Comparison of ENCODE assay signal across 19 cellular contexts in the genomic region with DNA sequence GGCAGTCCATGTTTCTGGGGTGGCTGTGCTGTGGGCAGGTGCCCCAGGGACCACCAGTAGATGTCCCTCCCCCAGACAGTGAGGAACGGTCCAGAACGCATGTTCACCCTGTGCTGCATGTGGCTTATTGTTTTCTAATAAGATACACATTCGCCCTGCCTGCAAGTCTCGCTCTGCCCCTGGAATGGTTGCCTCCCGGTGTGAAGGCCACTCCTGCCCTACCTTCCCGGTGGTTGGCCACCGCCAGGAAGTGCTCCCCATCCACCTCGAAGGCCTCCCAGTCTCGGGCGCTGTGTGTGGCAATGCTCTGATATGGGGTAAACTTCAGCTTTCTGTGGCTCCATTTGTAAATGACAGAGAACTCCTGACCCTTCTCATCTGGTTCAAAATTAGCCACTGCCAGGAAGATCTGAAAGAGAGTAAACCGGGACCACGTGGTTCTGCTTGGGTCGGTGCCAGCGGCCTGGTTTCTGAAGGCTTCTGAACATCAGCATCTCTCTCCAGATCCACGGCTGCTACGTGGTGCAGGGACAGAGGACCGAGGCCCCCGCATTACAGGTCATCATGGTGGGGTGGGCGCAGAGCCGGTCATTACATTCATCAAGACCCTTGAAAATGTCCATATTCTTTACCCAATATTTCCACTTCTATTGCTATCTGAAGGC. TPM values are rescaled to one million over a fixed set of nuclear protein-coding genes. Genes with fewer than 3 reads are reported as not detected.
DNase-seq lines count a peak whose midpoint lies in the region; ATAC-seq, FAIRE-seq and TF ChIP-seq lines count a peak whose summit lies in the region.
"Had no signal": no experiment of that assay in that cellular context is flagged by ENCODE, and none has a peak within 500 bp of the region (broad histone marks: within the 10 kb centered on the region; RNA-seq: fewer than 3 reads in every experiment).

No MANE protein-coding gene starts in this region.

- TF ChIP-seq EP300 in HepG2 (IDR thresholded peaks at IDR 0.05; ENCODE audit: low read depth in 2 of 2, low read length in 2 of 2) (no peak), HepG2 (CRISPR knock-in tag; IDR thresholded peaks at IDR 0.05; ENCODE audit: borderline replicate concordance) (no peak), suprapubic skin (IDR thresholded peaks at IDR 0.05) (no peak)

- no peaks in the 10 kb centered on the region for H3K27me3 ChIP-seq in WERI-Rb-1 (ENCODE audit: insufficient read depth, low read depth, severe bottlenecking)
- peaks cover 0 to 6% of the 10 kb centered on the region in 2 experiments; a peak in 1 of 5 replicates for H3K27me3 ChIP-seq in HepG2 (ENCODE audit: control insufficient read depth in 1 of 2, insufficient read depth in 2 of 2, low read length in 2 of 2)
- H3K27me3 ChIP-seq in suprapubic skin = peaks cover 12% of the 10 kb centered on the region
- H3K27me3 ChIP-seq: BLaER1 treated with 17β-estradiol and CSF1 and Interleukin-3, amounts not matched to agents 10 nM and 100 nM had no signal

- H3K4me2 ChIP-seq in HepG2 (ENCODE audit: low read depth, low read length) = peak overlapping the region; percentile 9; the same call in 1 of the 2 replicates
- H3K4me2 ChIP-seq: BLaER1 treated with 17β-estradiol and CSF1 and Interleukin-3, amounts not matched to agents 10 nM and 100 nM had no signal

- no peak overlapping the region for H3K4me3 Mint-ChIP-seq in activated CD4-positive, alpha-beta memory T cell treated with anti-CD3 and anti-CD28 coated beads for 36 hours
- no peak overlapping the region for H3K4me3 Mint-ChIP-seq in activated CD4-positive, alpha-beta memory T cell treated with anti-CD3 and anti-CD28 coated beads, Interleukin-2, amount 10 ng/mL, durations not matched to agents 7 days and 5 days
- H3K4me3 Mint-ChIP-seq: HFFc6 had no signal

- H3K4me3 ChIP-seq in WERI-Rb-1 (ENCODE audit: low read depth, low read length) (no peak overlapping the region), HepG2 (replicated peaks in 1 of 3; ENCODE audit: insufficient read depth in 1 of 3, low read depth in 2 of 3, low read length in 3 of 3) (no peak overlapping the region), suprapubic skin (no peak overlapping the region)
- H3K4me3 ChIP-seq: BLaER1 treated with 17β-estradiol and CSF1 and Interleukin-3, amounts not matched to agents 10 nM and 100 nM had no signal

- TF ChIP-seq POLR2A in HepG2 (IDR thresholded peaks at IDR 0.05; ENCODE audit: insufficient read depth in 1 of 2, low read depth in 2 of 2, low read length in 2 of 2) (no peak), suprapubic skin (IDR thresholded peaks at IDR 0.05) (no peak)

- no peaks in the 10 kb centered on the region for H3K36me3 Mint-ChIP-seq in activated CD4-positive, alpha-beta memory T cell treated with anti-CD3 and anti-CD28 coated beads for 36 hours
- no peaks in the 10 kb centered on the region for H3K36me3 Mint-ChIP-seq in activated CD4-positive, alpha-beta memory T cell treated with anti-CD3 and anti-CD28 coated beads, Interleukin-2, amount 10 ng/mL, durations not matched to agents 7 days and 5 days (ENCODE audit: low read depth)

- TF ChIP-seq RAD21 in HepG2 (CRISPR knock-in tag; IDR thresholded peaks at IDR 0.05) = no peak

- H3K4me1 ChIP-seq in HepG2 (ENCODE audit: insufficient read depth, low read length) (peaks cover 21% of the 10 kb centered on the region), suprapubic skin (no peaks in the 10 kb centered on the region)
- H3K4me1 ChIP-seq: BLaER1 treated with 17β-estradiol and CSF1 and Interleukin-3, amounts not matched to agents 10 nM and 100 nM had no signal

- ATAC-seq in HepG2 = no peak
- no peak for ATAC-seq in HG02571 (IDR thresholded peaks at IDR 0.05; ENCODE audit: unreplicated experiment)
- ATAC-seq in GM18498 (IDR thresholded peaks at IDR 0.05; ENCODE audit: unreplicated experiment) = no peak
- no peak for ATAC-seq in HG03520 (IDR thresholded peaks at IDR 0.05; ENCODE audit: unreplicated experiment)

- POLR2A ChIA-PET in activated CD4-positive, alpha-beta memory T cell treated with anti-CD3 and anti-CD28 coated beads for 36 hours (lab: Charles Lee) = no interaction called here
- POLR2A ChIA-PET in activated CD4-positive, alpha-beta memory T cell treated with anti-CD3 and anti-CD28 coated beads, Interleukin-2, amount 10 ng/mL, durations not matched to agents 7 days and 5 days (lab: Charles Lee) = no interaction called here
- POLR2A ChIA-PET in HepG2 (lab: Yijun Ruan, JAX) = no interaction called here

- no peak overlapping the region for H3K27ac ChIP-seq in WERI-Rb-1
- H3K27ac ChIP-seq in HepG2 (ENCODE audit: extremely low read length, insufficient read depth, low read length) = no peak overlapping the region
- H3K27ac ChIP-seq in suprapubic skin = no peak overlapping the region
- H3K27ac ChIP-seq: BLaER1 treated with 17β-estradiol and CSF1 and Interleukin-3, amounts not matched to agents 10 nM and 100 nM had no signal

- no peaks in the 10 kb centered on the region for H4K20me1 ChIP-seq in HepG2 (ENCODE audit: insufficient read depth, low read length)
- H4K20me1 ChIP-seq: BLaER1 treated with 17β-estradiol and CSF1 and Interleukin-3, amounts not matched to agents 10 nM and 100 nM had no signal

- DNase-seq in activated CD4-positive, alpha-beta memory T cell treated with anti-CD3 and anti-CD28 coated beads for 36 hours = peak; percentile 2
- no peak for DNase-seq in activated CD4-positive, alpha-beta memory T cell treated with anti-CD3 and anti-CD28 coated beads, Interleukin-2, amount 10 ng/mL, durations not matched to agents 7 days and 5 days
- peak; percentile 3 for DNase-seq in WERI-Rb-1
- DNase-seq in HepG2 (ENCODE audit: low spot score) = peak; percentile 23
- peak; percentile 52 to 72 for DNase-seq in suprapubic skin (ENCODE audit: low spot score in 2 of 2)
- DNase-seq: 8988T, DMS 273 treated with DMSO at 0.1 percent for 48 hours, GOT3, HFFc6, Karpas-422, MM.1S, NCI-H1105, NCI-H1694 treated with DMSO at 0.1 percent for 48 hours, NCI-H446 had no signal

- CTCF ChIA-PET in activated CD4-positive, alpha-beta memory T cell treated with anti-CD3 and anti-CD28 coated beads for 36 hours (lab: Charles Lee) = no interaction called here
- CTCF ChIA-PET in activated CD4-positive, alpha-beta memory T cell treated with anti-CD3 and anti-CD28 coated beads, Interleukin-2, amount 10 ng/mL, durations not matched to agents 7 days and 5 days (lab: Charles Lee) = no interaction called here
- CTCF ChIA-PET in HepG2 (lab: Yijun Ruan, JAX; ENCODE audit: low intra/inter-chr PET ratio, low total read pairs) = no interaction called here

- 60% methylated on average over 8 of the region's 20 CpGs for WGBS in HepG2 (ENCODE audit: low lambda C conversion rate)
- 87% methylated on average over 20 of the region's 20 CpGs for WGBS in suprapubic skin

- H3K27ac Mint-ChIP-seq in activated CD4-positive, alpha-beta memory T cell treated with anti-CD3 and anti-CD28 coated beads for 36 hours = no peak overlapping the region
- no peak overlapping the region for H3K27ac Mint-ChIP-seq in activated CD4-positive, alpha-beta memory T cell treated with anti-CD3 and anti-CD28 coated beads, Interleukin-2, amount 10 ng/mL, durations not matched to agents 7 days and 5 days
- H3K27ac Mint-ChIP-seq: HFFc6 had no signal

- H3K9ac ChIP-seq in HepG2 (ENCODE audit: insufficient read depth, low read depth, low read length) = no peak overlapping the region
- H3K9ac ChIP-seq: BLaER1 treated with 17β-estradiol and CSF1 and Interleukin-3, amounts not matched to agents 10 nM and 100 nM had no signal

- H3K36me3 ChIP-seq in WERI-Rb-1 = no peaks in the 10 kb centered on the region
- H3K36me3 ChIP-seq in HepG2 (replicated peaks in 1 of 2; ENCODE audit: control insufficient read depth in 1 of 2, insufficient read depth in 2 of 2, low read length in 2 of 2) = no peaks in the 10 kb centered on the region
- no peaks in the 10 kb centered on the region for H3K36me3 ChIP-seq in suprapubic skin
- H3K36me3 ChIP-seq: BLaER1 treated with 17β-estradiol and CSF1 and Interleukin-3, amounts not matched to agents 10 nM and 100 nM had no signal

- no peak overlapping the region for H2AFZ ChIP-seq in HepG2 (ENCODE audit: low read length)

- no peaks in the 10 kb centered on the region for H3K9me3 Mint-ChIP-seq in activated CD4-positive, alpha-beta memory T cell treated with anti-CD3 and anti-CD28 coated beads for 36 hours
- H3K9me3 Mint-ChIP-seq in activated CD4-positive, alpha-beta memory T cell treated with anti-CD3 and anti-CD28 coated beads, Interleukin-2, amount 10 ng/mL, durations not matched to agents 7 days and 5 days = no peaks in the 10 kb centered on the region

- in situ Hi-C loops in HepG2 (cut with HindIII; ENCODE audit: extremely low pct_ligation_motif_present, low pct_unique_long_range_greater_than_20kb) = no loop called here

- no peak for TF ChIP-seq CTCF in WERI-Rb-1 (IDR thresholded peaks at IDR 0.05; ENCODE audit: low read depth, low read length)
- TF ChIP-seq CTCF in HepG2 (CRISPR knock-in tag; IDR thresholded peaks at IDR 0.05) = no peak
- no peak for TF ChIP-seq CTCF in suprapubic skin (IDR thresholded peaks at IDR 0.05)

- H3K27me3 Mint-ChIP-seq in activated CD4-positive, alpha-beta memory T cell treated with anti-CD3 and anti-CD28 coated beads for 36 hours = no peaks in the 10 kb centered on the region
- H3K27me3 Mint-ChIP-seq in activated CD4-positive, alpha-beta memory T cell treated with anti-CD3 and anti-CD28 coated beads, Interleukin-2, amount 10 ng/mL, durations not matched to agents 7 days and 5 days = no peaks in the 10 kb centered on the region

- H3K79me2 ChIP-seq in HepG2 (ENCODE audit: insufficient read depth, low read length) = no peaks in the 10 kb centered on the region

- H3K4me1 Mint-ChIP-seq in activated CD4-positive, alpha-beta memory T cell treated with anti-CD3 and anti-CD28 coated beads for 36 hours (ENCODE audit: low read depth) = no peaks in the 10 kb centered on the region
- H3K4me1 Mint-ChIP-seq in activated CD4-positive, alpha-beta memory T cell treated with anti-CD3 and anti-CD28 coated beads, Interleukin-2, amount 10 ng/mL, durations not matched to agents 7 days and 5 days = no peaks in the 10 kb centered on the region

- no TSS peak for BruUV-seq in HepG2 (replicated peaks; lab: Mats Ljungman, UMichigan)

- no peak for FAIRE-seq in HepG2 (lab: Jason Lieb, UNC)

- intact Hi-C loops in activated CD4-positive, alpha-beta memory T cell treated with anti-CD3 and anti-CD28 coated beads for 36 hours (cut with micrococcal nuclease) = no loop called here
- intact Hi-C loops in HepG2 (cut with micrococcal nuclease; ENCODE audit: unreplicated experiment) = no loop called here

- peaks cover 19% of the 10 kb centered on the region for H3K9me3 ChIP-seq in WERI-Rb-1 (ENCODE audit: severe bottlenecking)
- no peaks in the 10 kb centered on the region for H3K9me3 ChIP-seq in HepG2 (ENCODE audit: low read length)
- no peaks in the 10 kb centered on the region for H3K9me3 ChIP-seq in suprapubic skin

RNA-seq across cellular contexts. Expression of gene KRTAP10-1, which starts 14.4 kb away (rescaled TPM):
- not detected for total RNA-seq in activated CD4-positive, alpha-beta memory T cell treated with anti-CD3 and anti-CD28 coated beads for 36 hours
- total RNA-seq in activated CD4-positive, alpha-beta memory T cell treated with anti-CD3 and anti-CD28 coated beads, Interleukin-2, amount 10 ng/mL, durations not matched to agents 7 days and 5 days = not detected
- total RNA-seq in HepG2 (2016; rRNA removed; fragmentation: Illumina TruSeq; extraction: Trizol) = not detected in 2 replicates
- not detected in 2 replicates for total RNA-seq in HepG2 (2016; cell fraction: cytosol; rRNA removed; fragmentation: Illumina TruSeq; extraction: Trizol; ENCODE audit: low read depth)
- total RNA-seq in HepG2 (2016; cell fraction: insoluble cytoplasmic fraction; rRNA removed; fragmentation: Illumina TruSeq; extraction: Trizol) = not detected in 2 replicates
- total RNA-seq in HepG2 (2016; cell fraction: membrane; rRNA removed; fragmentation: Illumina TruSeq; extraction: Trizol) = not detected in 2 replicates
- total RNA-seq in HepG2 (2016; cell fraction: nucleus; rRNA removed; fragmentation: Illumina TruSeq; extraction: Trizol) = not detected in 2 replicates
- not detected in 2 replicates for polyA plus RNA-seq in HepG2 (2011; rRNA removed)
- not detected in 2 replicates for polyA plus RNA-seq in HepG2 (2011; cell fraction: cytosol; rRNA removed)
- not detected in 2 replicates for polyA plus RNA-seq in HepG2 (2011; cell fraction: nucleus; rRNA removed)
- polyA plus RNA-seq in HepG2 (2012) = not detected in 2 replicates
- not detected in 2 replicates for polyA plus RNA-seq in HepG2 (2016; cell fraction: cytosol; fragmentation: Illumina TruSeq; extraction: Trizol; ENCODE audit: low read depth)
- not detected in 2 replicates for polyA plus RNA-seq in HepG2 (2016; cell fraction: insoluble cytoplasmic fraction; fragmentation: Illumina TruSeq; extraction: Trizol; ENCODE audit: low read depth)
- not detected in 2 replicates for polyA plus RNA-seq in HepG2 (2016; cell fraction: membrane; fragmentation: Illumina TruSeq; extraction: Trizol; ENCODE audit: low read depth)
- not detected in 2 replicates for polyA plus RNA-seq in HepG2 (2016; cell fraction: nucleus; fragmentation: Illumina TruSeq; extraction: Trizol; ENCODE audit: insufficient read depth, low read depth)
- polyA minus RNA-seq in HepG2 (2011; rRNA and poly(A)+ RNA removed; ENCODE audit: low replicate concordance) = 0.16 TPM in 1 of 2 replicates, not detected in the other
- polyA minus RNA-seq in HepG2 (2011; cell fraction: cytosol; rRNA and poly(A)+ RNA removed) = not detected in 2 replicates
- polyA minus RNA-seq in HepG2 (2011; cell fraction: nucleus; rRNA and poly(A)+ RNA removed) = not detected in 2 replicates
- total RNA-seq in suprapubic skin = 1 to 10 TPM in 2 of 4 donors, under 1 TPM in 1, not detected in 1; 0.83 to 8.5 (median 2.6) TPM
- total RNA-seq: Daoy, HFFc6 had no signal

RNA-seq across cellular contexts. Expression of gene KRTAP10-2, which starts 25.7 kb away (rescaled TPM):
- not detected for total RNA-seq in activated CD4-positive, alpha-beta memory T cell treated with anti-CD3 and anti-CD28 coated beads for 36 hours
- not detected for total RNA-seq in activated CD4-positive, alpha-beta memory T cell treated with anti-CD3 and anti-CD28 coated beads, Interleukin-2, amount 10 ng/mL, durations not matched to agents 7 days and 5 days
- total RNA-seq in HepG2 (2016; rRNA removed; fragmentation: Illumina TruSeq; extraction: Trizol) (not detected in 2 replicates), suprapubic skin (10 to 100 TPM in 2 of 4 donors, under 1 TPM in 1, not detected in 1; 0.76 to 11.1 (median 10.1) TPM)
- not detected in 2 replicates for total RNA-seq in HepG2 (2016; cell fraction: cytosol; rRNA removed; fragmentation: Illumina TruSeq; extraction: Trizol; ENCODE audit: low read depth)
- total RNA-seq in HepG2 (2016; cell fraction: insoluble cytoplasmic fraction; rRNA removed; fragmentation: Illumina TruSeq; extraction: Trizol) = not detected in 2 replicates
- not detected in 2 replicates for total RNA-seq in HepG2 (2016; cell fraction: membrane; rRNA removed; fragmentation: Illumina TruSeq; extraction: Trizol)
- total RNA-seq in HepG2 (2016; cell fraction: nucleus; rRNA removed; fragmentation: Illumina TruSeq; extraction: Trizol) = not detected in 2 replicates
- not detected in 2 replicates for polyA plus RNA-seq in HepG2 (2011; rRNA removed)
- not detected in 2 replicates for polyA plus RNA-seq in HepG2 (2011; cell fraction: cytosol; rRNA removed)
- 0.14 TPM in 1 of 2 replicates, not detected in the other for polyA plus RNA-seq in HepG2 (2011; cell fraction: nucleus; rRNA removed)
- polyA plus RNA-seq in HepG2 (2012) = not detected in 2 replicates
- polyA plus RNA-seq in HepG2 (2016; cell fraction: cytosol; fragmentation: Illumina TruSeq; extraction: Trizol; ENCODE audit: low read depth) = not detected in 2 replicates
- polyA plus RNA-seq in HepG2 (2016; cell fraction: insoluble cytoplasmic fraction; fragmentation: Illumina TruSeq; extraction: Trizol; ENCODE audit: low read depth) = not detected in 2 replicates
- not detected in 2 replicates for polyA plus RNA-seq in HepG2 (2016; cell fraction: membrane; fragmentation: Illumina TruSeq; extraction: Trizol; ENCODE audit: low read depth)
- polyA plus RNA-seq in HepG2 (2016; cell fraction: nucleus; fragmentation: Illumina TruSeq; extraction: Trizol; ENCODE audit: insufficient read depth, low read depth) = not detected in 2 replicates
- polyA minus RNA-seq in HepG2 (2011; rRNA and poly(A)+ RNA removed; ENCODE audit: low replicate concordance) = not detected in 2 replicates
- polyA minus RNA-seq in HepG2 (2011; cell fraction: cytosol; rRNA and poly(A)+ RNA removed) = not detected in 2 replicates
- not detected in 2 replicates for polyA minus RNA-seq in HepG2 (2011; cell fraction: nucleus; rRNA and poly(A)+ RNA removed)
- total RNA-seq: Daoy, HFFc6 had no signal

RNA-seq across cellular contexts. Expression of gene KRTAP10-3, which starts 33.0 kb away (rescaled TPM):
- total RNA-seq in activated CD4-positive, alpha-beta memory T cell treated with anti-CD3 and anti-CD28 coated beads for 36 hours = not detected
- total RNA-seq in activated CD4-positive, alpha-beta memory T cell treated with anti-CD3 and anti-CD28 coated beads, Interleukin-2, amount 10 ng/mL, durations not matched to agents 7 days and 5 days = not detected
- total RNA-seq in HepG2 (2016; rRNA removed; fragmentation: Illumina TruSeq; extraction: Trizol) = not detected in 2 replicates
- total RNA-seq in HepG2 (2016; cell fraction: cytosol; rRNA removed; fragmentation: Illumina TruSeq; extraction: Trizol; ENCODE audit: low read depth) = not detected in 2 replicates
- not detected in 2 replicates for total RNA-seq in HepG2 (2016; cell fraction: insoluble cytoplasmic fraction; rRNA removed; fragmentation: Illumina TruSeq; extraction: Trizol)
- total RNA-seq in HepG2 (2016; cell fraction: membrane; rRNA removed; fragmentation: Illumina TruSeq; extraction: Trizol) = not detected in 2 replicates
- total RNA-seq in HepG2 (2016; cell fraction: nucleus; rRNA removed; fragmentation: Illumina TruSeq; extraction: Trizol) = not detected in 2 replicates
- polyA plus RNA-seq in HepG2 (2011; rRNA removed) = not detected in 2 replicates
- polyA plus RNA-seq in HepG2 (2011; cell fraction: cytosol; rRNA removed) = not detected in 2 replicates
- polyA plus RNA-seq in HepG2 (2011; cell fraction: nucleus; rRNA removed) = not detected in 2 replicates
- not detected in 2 replicates for polyA plus RNA-seq in HepG2 (2012)
- not detected in 2 replicates for polyA plus RNA-seq in HepG2 (2016; cell fraction: cytosol; fragmentation: Illumina TruSeq; extraction: Trizol; ENCODE audit: low read depth)
- not detected in 2 replicates for polyA plus RNA-seq in HepG2 (2016; cell fraction: insoluble cytoplasmic fraction; fragmentation: Illumina TruSeq; extraction: Trizol; ENCODE audit: low read depth)
- not detected in 2 replicates for polyA plus RNA-seq in HepG2 (2016; cell fraction: membrane; fragmentation: Illumina TruSeq; extraction: Trizol; ENCODE audit: low read depth)
- polyA plus RNA-seq in HepG2 (2016; cell fraction: nucleus; fragmentation: Illumina TruSeq; extraction: Trizol; ENCODE audit: insufficient read depth, low read depth) = not detected in 2 replicates
- polyA minus RNA-seq in HepG2 (2011; rRNA and poly(A)+ RNA removed; ENCODE audit: low replicate concordance) = not detected in 2 replicates
- not detected in 2 replicates for polyA minus RNA-seq in HepG2 (2011; cell fraction: cytosol; rRNA and poly(A)+ RNA removed)
- polyA minus RNA-seq in HepG2 (2011; cell fraction: nucleus; rRNA and poly(A)+ RNA removed) = not detected in 2 replicates
- 1 to 10 TPM in 3 of 4 donors, not detected in 1; 1.1 to 5.8 (median 3.3) TPM for total RNA-seq in suprapubic skin
- total RNA-seq: Daoy, HFFc6 had no signal

RNA-seq across cellular contexts. Expression of gene KRTAP10-4, which starts 48.0 kb away (rescaled TPM):
- total RNA-seq in activated CD4-positive, alpha-beta memory T cell treated with anti-CD3 and anti-CD28 coated beads for 36 hours = not detected
- not detected for total RNA-seq in activated CD4-positive, alpha-beta memory T cell treated with anti-CD3 and anti-CD28 coated beads, Interleukin-2, amount 10 ng/mL, durations not matched to agents 7 days and 5 days
- total RNA-seq in HepG2 (2016; rRNA removed; fragmentation: Illumina TruSeq; extraction: Trizol) (not detected in 2 replicates), suprapubic skin (10 to 100 TPM in 1 of 4 donors, 1 to 10 TPM in 2, not detected in 1; 2.7 to 11.8 (median 4.9) TPM)
- not detected in 2 replicates for total RNA-seq in HepG2 (2016; cell fraction: cytosol; rRNA removed; fragmentation: Illumina TruSeq; extraction: Trizol; ENCODE audit: low read depth)
- total RNA-seq in HepG2 (2016; cell fraction: insoluble cytoplasmic fraction; rRNA removed; fragmentation: Illumina TruSeq; extraction: Trizol) = not detected in 2 replicates
- not detected in 2 replicates for total RNA-seq in HepG2 (2016; cell fraction: membrane; rRNA removed; fragmentation: Illumina TruSeq; extraction: Trizol)
- total RNA-seq in HepG2 (2016; cell fraction: nucleus; rRNA removed; fragmentation: Illumina TruSeq; extraction: Trizol) = not detected in 2 replicates
- polyA plus RNA-seq in HepG2 (2011; rRNA removed) = not detected in 2 replicates
- polyA plus RNA-seq in HepG2 (2011; cell fraction: cytosol; rRNA removed) = not detected in 2 replicates
- not detected in 2 replicates for polyA plus RNA-seq in HepG2 (2011; cell fraction: nucleus; rRNA removed)
- polyA plus RNA-seq in HepG2 (2012) = 0.12 TPM in 1 of 2 replicates, not detected in the other
- polyA plus RNA-seq in HepG2 (2016; cell fraction: cytosol; fragmentation: Illumina TruSeq; extraction: Trizol; ENCODE audit: low read depth) = not detected in 2 replicates
- not detected in 2 replicates for polyA plus RNA-seq in HepG2 (2016; cell fraction: insoluble cytoplasmic fraction; fragmentation: Illumina TruSeq; extraction: Trizol; ENCODE audit: low read depth)
- not detected in 2 replicates for polyA plus RNA-seq in HepG2 (2016; cell fraction: membrane; fragmentation: Illumina TruSeq; extraction: Trizol; ENCODE audit: low read depth)
- not detected in 2 replicates for polyA plus RNA-seq in HepG2 (2016; cell fraction: nucleus; fragmentation: Illumina TruSeq; extraction: Trizol; ENCODE audit: insufficient read depth, low read depth)
- not detected in 2 replicates for polyA minus RNA-seq in HepG2 (2011; rRNA and poly(A)+ RNA removed; ENCODE audit: low replicate concordance)
- polyA minus RNA-seq in HepG2 (2011; cell fraction: cytosol; rRNA and poly(A)+ RNA removed) = not detected in 2 replicates
- not detected in 2 replicates for polyA minus RNA-seq in HepG2 (2011; cell fraction: nucleus; rRNA and poly(A)+ RNA removed)
- total RNA-seq: Daoy, HFFc6 had no signal

RNA-seq across cellular contexts. Expression of gene KRTAP10-5, which starts 54.8 kb away (rescaled TPM):
- not detected for total RNA-seq in activated CD4-positive, alpha-beta memory T cell treated with anti-CD3 and anti-CD28 coated beads for 36 hours
- not detected for total RNA-seq in activated CD4-positive, alpha-beta memory T cell treated with anti-CD3 and anti-CD28 coated beads, Interleukin-2, amount 10 ng/mL, durations not matched to agents 7 days and 5 days
- total RNA-seq in HepG2 (2016; rRNA removed; fragmentation: Illumina TruSeq; extraction: Trizol) = not detected in 2 replicates
- total RNA-seq in HepG2 (2016; cell fraction: cytosol; rRNA removed; fragmentation: Illumina TruSeq; extraction: Trizol; ENCODE audit: low read depth) = not detected in 2 replicates
- not detected in 2 replicates for total RNA-seq in HepG2 (2016; cell fraction: insoluble cytoplasmic fraction; rRNA removed; fragmentation: Illumina TruSeq; extraction: Trizol)
- not detected in 2 replicates for total RNA-seq in HepG2 (2016; cell fraction: membrane; rRNA removed; fragmentation: Illumina TruSeq; extraction: Trizol)
- not detected in 2 replicates for total RNA-seq in HepG2 (2016; cell fraction: nucleus; rRNA removed; fragmentation: Illumina TruSeq; extraction: Trizol)
- polyA plus RNA-seq in HepG2 (2011; rRNA removed) = not detected in 2 replicates
- polyA plus RNA-seq in HepG2 (2011; cell fraction: cytosol; rRNA removed) = not detected in 2 replicates
- not detected in 2 replicates for polyA plus RNA-seq in HepG2 (2011; cell fraction: nucleus; rRNA removed)
- polyA plus RNA-seq in HepG2 (2012) = not detected in 2 replicates
- not detected in 2 replicates for polyA plus RNA-seq in HepG2 (2016; cell fraction: cytosol; fragmentation: Illumina TruSeq; extraction: Trizol; ENCODE audit: low read depth)
- polyA plus RNA-seq in HepG2 (2016; cell fraction: insoluble cytoplasmic fraction; fragmentation: Illumina TruSeq; extraction: Trizol; ENCODE audit: low read depth) = not detected in 2 replicates
- polyA plus RNA-seq in HepG2 (2016; cell fraction: membrane; fragmentation: Illumina TruSeq; extraction: Trizol; ENCODE audit: low read depth) = not detected in 2 replicates
- polyA plus RNA-seq in HepG2 (2016; cell fraction: nucleus; fragmentation: Illumina TruSeq; extraction: Trizol; ENCODE audit: insufficient read depth, low read depth) = not detected in 2 replicates
- polyA minus RNA-seq in HepG2 (2011; rRNA and poly(A)+ RNA removed; ENCODE audit: low replicate concordance) = not detected in 2 replicates
- not detected in 2 replicates for polyA minus RNA-seq in HepG2 (2011; cell fraction: cytosol; rRNA and poly(A)+ RNA removed)
- not detected in 2 replicates for polyA minus RNA-seq in HepG2 (2011; cell fraction: nucleus; rRNA and poly(A)+ RNA removed)
- 10 to 100 TPM in 1 of 4 donors, 1 to 10 TPM in 1, under 1 TPM in 1, not detected in 1; 0.76 to 11.1 (median 1.7) TPM for total RNA-seq in suprapubic skin
- total RNA-seq: Daoy, HFFc6 had no signal
